ENCODE assay signal across 19 cellular contexts in the genomic region with DNA sequence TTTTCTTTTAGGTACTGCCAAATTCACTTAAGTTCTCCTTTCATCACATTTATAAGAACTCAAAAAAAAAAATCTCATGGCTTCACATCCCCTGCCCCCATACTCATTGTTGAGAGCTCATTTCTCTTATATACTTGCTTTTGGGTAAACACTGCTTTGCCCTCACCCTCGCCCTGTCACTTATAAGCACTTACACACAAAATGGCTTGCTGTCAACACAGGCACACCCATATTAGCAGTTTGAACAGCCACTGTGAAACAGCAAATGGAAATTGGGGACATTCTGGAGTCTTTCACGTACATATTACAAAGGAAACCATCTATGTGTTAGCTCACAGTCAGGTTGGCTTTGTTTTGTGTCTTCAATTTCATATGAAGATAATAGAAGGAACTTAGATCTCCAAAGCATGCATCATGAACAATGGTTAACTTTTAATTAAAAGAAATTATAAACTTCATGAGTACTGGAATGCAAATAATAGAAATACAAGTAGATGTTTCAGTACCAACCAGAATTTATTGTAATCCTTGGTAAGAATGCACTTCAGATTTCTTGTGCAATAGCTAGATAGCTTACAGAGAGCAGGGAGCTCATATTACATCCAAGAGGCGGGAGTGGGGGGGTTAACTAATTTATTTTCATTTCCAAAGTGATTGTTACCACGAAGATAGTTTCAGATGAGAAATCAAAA.
"Had no signal": no experiment of that assay in that cellular context is flagged by ENCODE, and none has a peak within 500 bp of the region (broad histone marks: within the 10 kb centered on the region; RNA-seq: fewer than 3 reads in every experiment).

No MANE protein-coding gene starts in this region.

- ATAC-seq: foreskin keratinocyte; left cardiac atrium; naive thymus-derived CD8-positive, alpha-beta T cell; stimulated activated naive B cell treated with anti-CD40 and anti-IgM and Interleukin-4, amounts not matched to agents 10 μg/mL and 1 μg/mL and 100 μg/mL, for 72 hours; T-cell had no signal

- H3K27me3 ChIP-seq: esophagus squamous epithelium, foreskin keratinocyte, neutrophil, right atrium auricular region, tibial artery, uterus had no signal

- H3K36me3 ChIP-seq: esophagus squamous epithelium, neutrophil, right atrium auricular region, tibial artery, uterus had no signal

- H3K4me3 ChIP-seq: coronary artery, esophagus squamous epithelium, right atrium auricular region, tibial artery, uterus had no signal

- H3K27ac ChIP-seq: coronary artery, esophagus squamous epithelium, foreskin keratinocyte, neutrophil, right atrium auricular region, tibial artery, uterus, VCaP had no signal

- H3K4me1 ChIP-seq: esophagus squamous epithelium, foreskin keratinocyte, right atrium auricular region, tibial artery, uterus had no signal

- DNase-seq: activated CD4-positive, alpha-beta T cell treated with anti-CD3 and anti-CD28 coated beads for 1 hour; activated CD4-positive, alpha-beta T cell treated with anti-CD3 and anti-CD28 coated beads, Interleukin-2, amount 50 U/mL, for 4 hours; activated naive CD4-positive, alpha-beta T cell treated with anti-CD3 and anti-CD28 coated beads, Interleukin-2, amount 50 U/mL, for 16 hours; activated T-cell treated with anti-CD3 and anti-CD28 coated beads, Interleukin-2, amount 50 U/mL, for 1 hour; esophagus squamous epithelium; foreskin keratinocyte; left cardiac atrium; mesenchymal stem cell; naive thymus-derived CD8-positive, alpha-beta T cell; stimulated activated CD4-positive, alpha-beta T cell treated with anti-CD3 and anti-CD28 coated beads, Interleukin-15, amount 100 ng/mL, for 24 hours; stimulated activated CD4-positive, alpha-beta T cell treated with anti-CD3 and anti-CD28 coated beads, Interleukin-4, amount 100 ng/mL, for 1 hour; stimulated activated naive B cell treated with anti-CD40 and anti-IgM and Interleukin-4, amounts not matched to agents 10 μg/mL and 1 μg/mL and 100 μg/mL, for 72 hours; T-cell; tibial artery; uterus had no signal

- H3K9me3 ChIP-seq: esophagus squamous epithelium, neutrophil, right atrium auricular region, tibial artery, uterus had no signal
